8 cellular contexts compared by ENCODE assay signal in genomic region chr10:132306951-132307751, GRCh38.
DNase-seq lines count a peak whose midpoint lies in the region; ATAC-seq, FAIRE-seq and TF ChIP-seq lines count a peak whose summit lies in the region.

No MANE protein-coding gene starts in this region.

- FAIRE-seq in urothelium cell line (lab: Jason Lieb, UNC): no peak

- ATAC-seq in HG03025 (IDR thresholded peaks at IDR 0.05; ENCODE audit: low FRiP score, unreplicated experiment): peak; percentile 17

- TF ChIP-seq CTCF in astrocyte of the cerebellum (IDR thresholded peaks at IDR 0.05; ENCODE audit: low read depth, low read length, missing control alignments): no peak

- peak overlapping the region; percentile 59 for H3K4me3 ChIP-seq in astrocyte of the cerebellum (ENCODE audit: low read depth, low read length)

- DNase-seq in NCI-H1417 (lab: John Stamatoyannopoulos, UW): peak; percentile 26 to 85 (median 79)
- DNase-seq in NCI-H1417 treated with DMSO at 0.1 percent for 48 hours (lab: John Stamatoyannopoulos, UW): no peak
- DNase-seq in SHP77 (lab: John Stamatoyannopoulos, UW): peak; percentile 44 to 77
- DNase-seq in astrocyte of the cerebellum (ENCODE audit: low read depth): no peak
- DNase-seq in iPS-NIHi11 (ENCODE audit: low spot score): peak; percentile 70
- DNase-seq in stimulated activated CD4-positive, alpha-beta T cell treated with anti-CD3 and anti-CD28 coated beads, Interleukin-15, amount 100 ng/mL, for 24 hours: peak; percentile 52
- DNase-seq in urothelium cell line (ENCODE audit: low spot score): no peak

- in situ Hi-C loops in astrocyte of the cerebellum (cut with HindIII; ENCODE audit: low sequenced_read_pairs): no loop called here

Comparison
In these comparisons a context has a peak if more than half of its experiments do, and no peak if none do; other contexts are left out.
1. DNase-seq: peak in NCI-H1417 (3 of 3), SHP77 (2 of 2), iPS-NIHi11 (single experiment) and stimulated activated CD4-positive, alpha-beta T cell treated with anti-CD3 and anti-CD28 coated beads, Interleukin-15, amount 100 ng/mL, for 24 hours (single experiment); none in NCI-H1417 treated with DMSO at 0.1 percent for 48 hours (single experiment), astrocyte of the cerebellum (single experiment) and urothelium cell line (single experiment).